Comparison of ENCODE assay signal across 8 cellular contexts in genomic region chr15:67100808-67101581, GRCh38. TPM values are rescaled to one million over a fixed set of nuclear protein-coding genes. Genes with fewer than 3 reads are reported as not detected.
DNase-seq lines count a peak whose midpoint lies in the region; ATAC-seq and TF ChIP-seq lines count a peak whose summit lies in the region.

No MANE protein-coding gene starts in this region.

- TF ChIP-seq CTCF in Calu3 (IDR thresholded peaks at IDR 0.05; ENCODE audit: unreplicated experiment) (no peak), thyroid gland (IDR thresholded peaks at IDR 0.05) (no peak)

- H3K9me3 Mint-ChIP-seq in T-helper 2 cell treated with Interferon-gamma antibody and Interleukin-4, amounts not matched to agents 5 μg/mL and 100 μg/mL, for 36 hours = no peaks in the 10 kb centered on the region
- H3K9me3 Mint-ChIP-seq in Calu3 (ENCODE audit: low read depth, unreplicated experiment) = no peaks in the 10 kb centered on the region

- peaks cover 51% of the 10 kb centered on the region for H3K36me3 Mint-ChIP-seq in T-helper 2 cell treated with Interferon-gamma antibody and Interleukin-4, amounts not matched to agents 5 μg/mL and 100 μg/mL, for 36 hours (ENCODE audit: low read depth)
- H3K36me3 Mint-ChIP-seq in Calu3 (ENCODE audit: insufficient read depth, unreplicated experiment) = peaks cover 49% of the 10 kb centered on the region

- H3K9me3 ChIP-seq in thyroid gland = no peaks in the 10 kb centered on the region

- ATAC-seq in GM18867 (IDR thresholded peaks at IDR 0.05; ENCODE audit: unreplicated experiment) = peak; percentile 67
- ATAC-seq in HG02763 (IDR thresholded peaks at IDR 0.05; ENCODE audit: unreplicated experiment) = peak; percentile 57
- no peak for ATAC-seq in esophagus mucosa

- 85 to 91% methylated on average over 7 of the region's 7 CpGs for WGBS in thyroid gland, 2 donors

- intact Hi-C loops in Calu3 (cut with micrococcal nuclease; ENCODE audit: unreplicated experiment) = no loop called here
- intact Hi-C loops in thyroid gland (cut with DNase I) = no loop called here

- BruUV-seq in Calu3 (replicated peaks; lab: Mats Ljungman, UMichigan) = no TSS peak

- H3K27me3 ChIP-seq in thyroid gland = no peaks in the 10 kb centered on the region

- no peak for TF ChIP-seq POLR2A in thyroid gland (IDR thresholded peaks at IDR 0.05)

- H3K4me3 ChIP-seq in thyroid gland (replicated peaks in 1 of 3) = no peak overlapping the region

- no peak overlapping the region for H3K4me3 Mint-ChIP-seq in T-helper 2 cell treated with Interferon-gamma antibody and Interleukin-4, amounts not matched to agents 5 μg/mL and 100 μg/mL, for 36 hours
- H3K4me3 Mint-ChIP-seq in Calu3 (ENCODE audit: low read depth, unreplicated experiment) = no peak overlapping the region

- H3K27ac ChIP-seq in thyroid gland = peak overlapping the region in 1 of 3 donors; percentile 32

- H3K27ac Mint-ChIP-seq in T-helper 2 cell treated with Interferon-gamma antibody and Interleukin-4, amounts not matched to agents 5 μg/mL and 100 μg/mL, for 36 hours = no peak overlapping the region
- H3K27ac Mint-ChIP-seq in Calu3 (ENCODE audit: unreplicated experiment) = no peak overlapping the region

- peaks cover 60 to 77% of the 10 kb centered on the region in 2 donors for H3K4me1 ChIP-seq in thyroid gland

- CTCF ChIA-PET in Calu3 (lab: Charles Lee) = no interaction called here

- peaks cover 61% of the 10 kb centered on the region for H3K4me1 Mint-ChIP-seq in T-helper 2 cell treated with Interferon-gamma antibody and Interleukin-4, amounts not matched to agents 5 μg/mL and 100 μg/mL, for 36 hours (ENCODE audit: low read depth)
- H3K4me1 Mint-ChIP-seq in Calu3 (ENCODE audit: low read depth, unreplicated experiment) = no peaks in the 10 kb centered on the region

- DNase-seq in T-helper 2 cell treated with Interferon-gamma antibody and Interleukin-4, amounts not matched to agents 5 μg/mL and 100 μg/mL, for 36 hours (ENCODE audit: low spot score) = peak; percentile 83
- DNase-seq in stimulated activated CD4-positive, alpha-beta T cell treated with anti-CD3 and anti-CD28 coated beads, Interleukin-12 subunit alpha, Interleukin-12 subunit beta, amount 100 ng/mL, for 4 hours = peak; percentile 48
- DNase-seq in Calu3 (no peak), NCI-H1092 (lab: John Stamatoyannopoulos, UW) (no peak), thyroid gland (no peak)

- no peaks in the 10 kb centered on the region for H3K36me3 ChIP-seq in thyroid gland

- H3K27me3 Mint-ChIP-seq in T-helper 2 cell treated with Interferon-gamma antibody and Interleukin-4, amounts not matched to agents 5 μg/mL and 100 μg/mL, for 36 hours (ENCODE audit: low read depth) = no peaks in the 10 kb centered on the region
- no peaks in the 10 kb centered on the region for H3K27me3 Mint-ChIP-seq in Calu3 (ENCODE audit: unreplicated experiment)

RNA-seq across cellular contexts. Expression of gene SMAD3, which starts 35.6 kb away (rescaled TPM):
- total RNA-seq in esophagus mucosa (35.6 TPM), Calu3 (2022) (121 and 147 TPM in 2 replicates), thyroid gland (10 to 100 TPM; 33.6 to 66.5 (median 47.3) TPM)

Comparison
In these comparisons a context has a peak if more than half of its experiments do, and no peak if none do; other contexts are left out.
1. DNase-seq: peak in T-helper 2 cell treated with Interferon-gamma antibody and Interleukin-4, amounts not matched to agents 5 μg/mL and 100 μg/mL, for 36 hours (single experiment) and stimulated activated CD4-positive, alpha-beta T cell treated with anti-CD3 and anti-CD28 coated beads, Interleukin-12 subunit alpha, Interleukin-12 subunit beta, amount 100 ng/mL, for 4 hours (single experiment); none in Calu3 (single experiment), NCI-H1092 (single experiment) and thyroid gland (0 of 2).